In the genomic region with DNA sequence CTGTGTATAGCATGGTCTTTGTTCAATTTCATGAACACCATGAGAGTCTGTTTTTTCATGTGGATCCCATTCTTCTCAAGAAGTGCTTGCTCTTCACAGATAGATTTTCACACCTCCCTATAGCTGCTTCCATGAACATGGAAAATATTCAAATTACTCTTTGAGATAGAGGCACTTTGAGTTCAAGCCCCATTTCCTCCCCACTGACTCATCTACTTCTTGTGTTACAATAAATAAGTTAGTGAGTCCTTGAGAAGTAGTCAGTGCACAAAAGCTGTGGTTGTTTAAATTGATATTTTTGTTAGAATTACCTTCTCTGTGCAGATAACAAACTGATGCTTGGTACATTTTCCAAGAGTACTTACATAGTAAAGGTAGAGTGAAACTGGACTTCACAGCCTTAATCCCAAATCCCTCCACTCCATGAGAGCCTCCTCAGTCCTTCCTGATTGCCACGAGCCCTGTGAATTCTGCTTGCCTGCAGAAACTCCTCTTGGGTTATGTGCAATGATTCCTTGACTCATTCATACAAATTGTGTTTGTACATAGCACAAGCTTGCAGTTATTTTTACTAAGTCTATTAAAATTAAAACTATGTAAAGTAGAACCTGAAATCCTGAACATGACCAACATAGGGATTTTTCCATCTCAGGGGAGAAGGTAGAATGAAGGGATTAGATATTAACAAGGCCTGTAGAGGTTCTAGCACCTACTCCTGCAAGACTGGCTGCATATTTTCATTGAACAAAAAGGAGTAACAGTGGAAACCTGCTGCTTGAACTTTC, we compare ENCODE assay signal across 17 cellular contexts.
A peak's percentile ranks its signal among the peaks of the same experiment; 100 is the strongest.
DNase-seq lines count a peak whose midpoint lies in the region; ATAC-seq, FAIRE-seq and TF ChIP-seq lines count a peak whose summit lies in the region.
"Had no signal": no experiment of that assay in that cellular context is flagged by ENCODE, and none has a peak within 500 bp of the region (broad histone marks: within the 10 kb centered on the region; RNA-seq: fewer than 3 reads in every experiment).

No MANE protein-coding gene starts in this region.

- H3K27me3 ChIP-seq in esophagus muscularis mucosa (no peaks in the 10 kb centered on the region), heart left ventricle (no peaks in the 10 kb centered on the region)
- H3K27me3 ChIP-seq: SJSA1 had no signal

- H3K4me3 ChIP-seq in esophagus muscularis mucosa (no peak overlapping the region), heart left ventricle (no peak overlapping the region)
- H3K4me3 ChIP-seq: SJSA1 had no signal

- TF ChIP-seq CTCF in esophagus muscularis mucosa (IDR thresholded peaks at IDR 0.05) (no peak), heart left ventricle (IDR thresholded peaks at IDR 0.05) (no peak)

- TF ChIP-seq POLR2A in esophagus muscularis mucosa (IDR thresholded peaks at IDR 0.05; ENCODE audit: low read depth) (no peak), heart left ventricle (IDR thresholded peaks at IDR 0.05) (no peak), GM12892 (IDR thresholded peaks at IDR 0.05; ENCODE audit: low read depth, low read length) (no peak)

- H3K27ac ChIP-seq in esophagus muscularis mucosa (replicated peaks in 1 of 4) = no peak overlapping the region
- H3K27ac ChIP-seq in heart left ventricle = no peak overlapping the region
- H3K27ac ChIP-seq: SJSA1 had no signal

- intact Hi-C loops in esophagus muscularis mucosa (cut with DNase I) = loop anchor here (5.0 to 10.0 kb wide), 4 partner anchors 97 to 481 kb away; no protein-coding TSS in a partner anchor
- intact Hi-C loops in heart left ventricle (cut with DNase I) = loop anchor here in 8 of 10 donors (2.0 to 10.0 kb wide), 14 partner anchors 38 to 1168 kb away; partner anchors contain the start of gene IGFBP3 (in 2 of the 8)

- TF ChIP-seq EP300 in esophagus muscularis mucosa (IDR thresholded peaks at IDR 0.05) = no peak

- no peak for ATAC-seq in heart left ventricle

- no peaks in the 10 kb centered on the region for H3K9me3 ChIP-seq in esophagus muscularis mucosa
- no peaks in the 10 kb centered on the region for H3K9me3 ChIP-seq in heart left ventricle
- H3K9me3 ChIP-seq: SJSA1 had no signal

- peak; percentile 44 for DNase-seq in EH (ENCODE audit: low read depth)
- DNase-seq in LHCN-M2 (ENCODE audit: low read depth) = peak; percentile 43
- DNase-seq in esophagus muscularis mucosa (ENCODE audit: extremely low spot score) = peak; percentile 47
- peak; percentile 80 for DNase-seq in renal cortical epithelial cell (ENCODE audit: low read depth)
- no peak for DNase-seq in NCI-H510A (lab: John Stamatoyannopoulos, UW)
- DNase-seq in heart left ventricle = no peak
- no peak for DNase-seq in GM12892 (ENCODE audit: insufficient read length)
- DNase-seq: CD4-positive, alpha-beta memory T cell; DND-41; Karpas-422; NCI-H187; OCI-M1; RPMI8226; SW 1271 had no signal

- WGBS in esophagus muscularis mucosa = 82% methylated on average over 1 of the region's 1 CpG
- WGBS in heart left ventricle, 4 donors = 93 to 100% (median 96%) methylated on average over 1 of the region's 1 CpG

- H3K4me1 ChIP-seq in esophagus muscularis mucosa = peaks cover 0 to 12% (median 8%) of the 10 kb centered on the region in 4 donors
- H3K4me1 ChIP-seq in heart left ventricle = peaks cover 0 to 17% (median 3%) of the 10 kb centered on the region in 12 donors

- H3K36me3 ChIP-seq in esophagus muscularis mucosa (no peaks in the 10 kb centered on the region), heart left ventricle (no peaks in the 10 kb centered on the region)
- H3K36me3 ChIP-seq: SJSA1 had no signal

- no peak for FAIRE-seq in GM12892 (lab: Jason Lieb, UNC)
- FAIRE-seq: D721Med, H54 had no signal

Comparison
In these comparisons a context has a peak if more than half of its experiments do, and no peak if none do; other contexts are left out.
1. DNase-seq: peak in EH (single experiment), LHCN-M2 (single experiment), esophagus muscularis mucosa (single experiment) and renal cortical epithelial cell (single experiment); none in NCI-H510A (single experiment), heart left ventricle (0 of 5) and GM12892 (single experiment).